In the genomic region with DNA sequence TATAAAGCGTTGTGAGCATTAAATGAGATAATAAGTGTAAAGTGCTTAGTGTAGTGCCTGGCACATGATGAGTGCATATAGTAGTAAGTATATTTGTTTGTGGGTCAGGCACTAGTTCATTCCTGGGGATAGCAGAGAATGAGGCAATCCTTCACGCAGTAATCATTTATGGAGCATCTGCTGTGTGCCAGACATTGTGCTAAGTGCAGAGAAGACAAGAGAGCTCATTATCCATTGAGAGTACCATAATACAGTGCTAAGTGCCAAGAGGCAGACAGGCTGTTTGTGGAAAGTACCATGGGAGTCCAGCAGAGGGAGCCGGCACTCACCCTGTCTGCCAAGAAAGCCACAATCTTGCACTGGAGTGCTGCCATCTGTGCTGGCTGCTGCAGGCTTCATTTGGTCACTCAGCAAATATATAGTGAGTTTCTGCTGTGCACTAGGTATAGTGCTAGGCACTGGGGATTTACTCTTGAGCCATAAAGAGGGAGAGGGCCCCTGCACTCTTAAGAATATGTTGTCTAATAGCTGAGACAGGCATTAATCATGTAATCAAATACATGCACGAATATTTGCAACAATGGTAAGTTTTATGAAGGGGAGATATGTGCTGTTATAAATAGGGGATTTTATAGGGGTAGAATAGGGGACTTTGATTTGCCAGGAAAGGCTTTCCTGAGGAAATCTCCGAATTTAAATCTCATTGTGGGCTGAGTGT, we compare ENCODE assay signal across 9 cellular contexts. TPM values are rescaled to one million over a fixed set of nuclear protein-coding genes. Genes with fewer than 3 reads are reported as not detected.
DNase-seq lines count a peak whose midpoint lies in the region; ATAC-seq and TF ChIP-seq lines count a peak whose summit lies in the region.
"Had no signal": no experiment of that assay in that cellular context is flagged by ENCODE, and none has a peak within 500 bp of the region (broad histone marks: within the 10 kb centered on the region; RNA-seq: fewer than 3 reads in every experiment).

No MANE protein-coding gene starts in this region.

- H3K27me3 ChIP-seq in upper lobe of left lung = no peaks in the 10 kb centered on the region
- H3K27me3 ChIP-seq: BLaER1 treated with 17β-estradiol and CSF1 and Interleukin-3, amounts not matched to agents 10 nM and 100 nM had no signal

- peaks cover 9% of the 10 kb centered on the region for H3K36me3 Mint-ChIP-seq in activated naive CD4-positive, alpha-beta T cell treated with anti-CD3 and anti-CD28 coated beads, Interleukin-2, amount 50 U/mL, for 24 hours

- 43 to 51% methylated on average over 4 to 5 of the region's 5 CpGs for WGBS in upper lobe of left lung, 2 donors

- peak; percentile 95 to 96 for ATAC-seq in upper lobe of left lung (ENCODE audit: low FRiP score in 2 of 2)

- intact Hi-C loops in posterior cingulate gyrus (cut with DNase I) = no loop called here

- TF ChIP-seq CTCF in upper lobe of left lung (IDR thresholded peaks at IDR 0.05) = peak; percentile 77 to 88 (median 83)

- peak overlapping the region; percentile 40 for H3K4me3 Mint-ChIP-seq in activated naive CD4-positive, alpha-beta T cell treated with anti-CD3 and anti-CD28 coated beads, Interleukin-2, amount 50 U/mL, for 24 hours

- H3K4me3 ChIP-seq in upper lobe of left lung = no peak overlapping the region
- H3K4me3 ChIP-seq: BLaER1 treated with 17β-estradiol and CSF1 and Interleukin-3, amounts not matched to agents 10 nM and 100 nM had no signal

- H3K27me3 Mint-ChIP-seq in activated naive CD4-positive, alpha-beta T cell treated with anti-CD3 and anti-CD28 coated beads, Interleukin-2, amount 50 U/mL, for 24 hours = no peaks in the 10 kb centered on the region

- H3K9me3 ChIP-seq in upper lobe of left lung = no peaks in the 10 kb centered on the region
- H3K9me3 ChIP-seq: BLaER1 treated with 17β-estradiol and CSF1 and Interleukin-3, amounts not matched to agents 10 nM and 100 nM had no signal

- H3K9me3 Mint-ChIP-seq in activated naive CD4-positive, alpha-beta T cell treated with anti-CD3 and anti-CD28 coated beads, Interleukin-2, amount 50 U/mL, for 24 hours = no peaks in the 10 kb centered on the region

- H3K4me1 Mint-ChIP-seq in activated naive CD4-positive, alpha-beta T cell treated with anti-CD3 and anti-CD28 coated beads, Interleukin-2, amount 50 U/mL, for 24 hours = peaks cover 81% of the 10 kb centered on the region

- H3K27ac Mint-ChIP-seq in activated naive CD4-positive, alpha-beta T cell treated with anti-CD3 and anti-CD28 coated beads, Interleukin-2, amount 50 U/mL, for 24 hours = peak overlapping the region; percentile 73

- no peak for TF ChIP-seq EP300 in upper lobe of left lung (IDR thresholded peaks at IDR 0.05)

- no peak overlapping the region for H3K27ac ChIP-seq in upper lobe of left lung

- TF ChIP-seq POLR2A in upper lobe of left lung (IDR thresholded peaks at IDR 0.05) = no peak

- H3K36me3 ChIP-seq in upper lobe of left lung = peaks cover 0 to 22% (median 6%) of the 10 kb centered on the region in 4 donors

- DNase-seq in SIG-M5 treated with dmso at 0.1 percent for 504 hours (lab: John Stamatoyannopoulos, UW; ENCODE audit: unreplicated experiment) (peak; percentile 83), SIG-M5 (lab: John Stamatoyannopoulos, UW) (no peak), NCI-H1092 treated with DMSO at 0.1 percent for 48 hours (lab: John Stamatoyannopoulos, UW) (peak; percentile 79), SKM-1 treated with dmso at 0.1 percent for 144 hours (lab: John Stamatoyannopoulos, UW; ENCODE audit: unreplicated experiment) (peak; percentile 63), glomerular visceral epithelial cell (ENCODE audit: extremely low spot score) (peak; percentile 85), posterior cingulate gyrus (peak; percentile 85 to 98 (median 92)), upper lobe of left lung (peak in 1 of 2 donors; percentile 86)

- peaks cover 30 to 45% (median 40%) of the 10 kb centered on the region in 4 donors for H3K4me1 ChIP-seq in upper lobe of left lung

RNA-seq across cellular contexts. Expression of a gene that starts 12.9 kb away (rescaled TPM):
- 1 to 10 TPM; 1.1 to 5.9 (median 2.2) TPM for total RNA-seq in upper lobe of left lung

RNA-seq across cellular contexts. Expression of a gene that starts 13.2 kb away (rescaled TPM):
- 100 to 1,000 TPM in 4 of 6 donors, 10 to 100 TPM in 2; 55.5 to 193 (median 143) TPM for total RNA-seq in upper lobe of left lung
